Comparison of ENCODE assay signal across 18 cellular contexts in the genomic region with DNA sequence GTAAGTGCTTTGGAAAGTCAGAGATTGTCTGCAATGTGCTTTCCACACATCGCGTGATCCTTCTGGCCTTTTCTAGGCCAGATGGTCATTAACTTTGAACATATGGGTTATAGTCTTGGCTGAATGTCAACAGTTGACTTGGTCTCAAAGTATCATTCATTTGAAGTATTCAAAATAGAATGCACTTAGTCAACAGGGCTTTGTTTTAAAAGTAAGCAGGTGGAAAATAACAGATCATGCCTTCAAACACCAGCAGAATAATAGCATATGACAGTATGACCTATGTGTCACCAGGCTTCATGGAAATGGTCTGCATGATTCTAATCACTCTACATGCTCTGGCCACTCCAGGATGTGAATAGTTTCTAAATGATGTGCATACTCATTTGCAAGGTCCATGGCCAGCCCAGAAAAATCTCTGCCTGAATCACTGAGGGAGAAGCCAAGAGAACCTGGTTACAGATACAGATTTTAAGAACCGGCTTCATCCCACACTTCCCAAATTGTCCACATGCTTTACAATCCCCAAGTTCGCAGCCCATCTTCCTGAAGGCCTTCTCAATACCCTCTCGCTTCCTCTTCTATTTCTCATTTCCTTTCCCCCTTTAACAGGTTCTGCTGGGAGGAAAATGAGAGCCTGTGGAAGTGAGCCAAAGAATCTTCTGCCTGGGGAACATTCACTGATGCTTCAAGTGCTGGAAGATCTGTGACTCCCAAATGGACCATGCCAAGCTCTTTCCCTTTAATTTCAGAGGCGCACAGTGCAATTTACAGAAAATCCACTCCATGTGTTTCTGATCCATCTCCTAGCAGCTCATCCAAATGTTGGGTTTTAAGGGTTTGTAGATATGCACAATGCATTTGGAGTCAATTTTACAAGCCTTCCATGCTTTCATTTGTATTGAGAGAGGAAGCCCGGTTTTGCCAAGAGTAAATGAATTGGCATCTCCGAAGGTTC.
DNase-seq lines count a peak whose midpoint lies in the region; ATAC-seq and TF ChIP-seq lines count a peak whose summit lies in the region.
"Had no signal": no experiment of that assay in that cellular context is flagged by ENCODE, and none has a peak within 500 bp of the region (broad histone marks: within the 10 kb centered on the region; RNA-seq: fewer than 3 reads in every experiment).

No MANE protein-coding gene starts in this region.

- peak overlapping the region; percentile 62 for H3K27ac Mint-ChIP-seq in HFFc6
- H3K27ac Mint-ChIP-seq in stimulated activated effector memory CD8-positive, alpha-beta T cell treated with anti-CD3 and anti-CD28 coated beads, Interleukin-12 subunit alpha, Interleukin-12 subunit beta, amount 100 ng/mL, for 72 hours, result no peak overlapping the region

- no peaks in the 10 kb centered on the region for H3K9me3 Mint-ChIP-seq in HFFc6
- H3K9me3 Mint-ChIP-seq in stimulated activated effector memory CD8-positive, alpha-beta T cell treated with anti-CD3 and anti-CD28 coated beads, Interleukin-12 subunit alpha, Interleukin-12 subunit beta, amount 100 ng/mL, for 72 hours, result peaks cover 4% of the 10 kb centered on the region

- peaks cover 55% of the 10 kb centered on the region for H3K4me1 Mint-ChIP-seq in HFFc6 (ENCODE audit: low read depth)
- H3K4me1 Mint-ChIP-seq in stimulated activated effector memory CD8-positive, alpha-beta T cell treated with anti-CD3 and anti-CD28 coated beads, Interleukin-12 subunit alpha, Interleukin-12 subunit beta, amount 100 ng/mL, for 72 hours, result no peaks in the 10 kb centered on the region

- no peak for TF ChIP-seq CTCF in HFFc6 (IDR thresholded peaks at IDR 0.05)

- H3K27me3 Mint-ChIP-seq in HFFc6 (ENCODE audit: insufficient read depth), result peaks cover 8% of the 10 kb centered on the region

- peak; percentile 40 for ATAC-seq in stimulated activated effector memory CD8-positive, alpha-beta T cell treated with anti-CD3 and anti-CD28 coated beads, Interleukin-12 subunit alpha, Interleukin-12 subunit beta, amount 100 ng/mL, for 72 hours
- ATAC-seq in GM18870 (IDR thresholded peaks at IDR 0.05; ENCODE audit: unreplicated experiment), result no peak
- ATAC-seq in GM18907 (IDR thresholded peaks at IDR 0.05; ENCODE audit: unreplicated experiment), result no peak
- ATAC-seq: activated CD4-positive, CD25-positive, alpha-beta regulatory T cell treated with anti-CD3 and anti-CD28 coated beads, Interleukin-2, amount 50 U/mL, for 24 hours; HCT116; left ventricle myocardium superior had no signal

- peak overlapping the region; percentile 9 for H3K4me3 Mint-ChIP-seq in HFFc6
- H3K4me3 Mint-ChIP-seq in stimulated activated effector memory CD8-positive, alpha-beta T cell treated with anti-CD3 and anti-CD28 coated beads, Interleukin-12 subunit alpha, Interleukin-12 subunit beta, amount 100 ng/mL, for 72 hours, result no peak overlapping the region

- DNase-seq in DMS 273 treated with DMSO at 0.1 percent for 48 hours (lab: John Stamatoyannopoulos, UW) (peak; percentile 58), HFFc6 (peak; percentile 89), cerebellar cortex (ENCODE audit: low spot score) (peak; percentile 75)
- DNase-seq in stimulated activated effector memory CD8-positive, alpha-beta T cell treated with anti-CD3 and anti-CD28 coated beads, Interleukin-12 subunit alpha, Interleukin-12 subunit beta, amount 100 ng/mL, for 72 hours (ENCODE audit: low spot score in 2 of 2), result peak in 1 of 2 donors; percentile 43
- no peak for DNase-seq in activated naive CD4-positive, alpha-beta T cell treated with anti-CD3 and anti-CD28 coated beads, Interleukin-2, amount 50 U/mL, for 16 hours
- DNase-seq: BE2C; Calu3; erythroblast; GF-D8; left ventricle myocardium superior; MM.1S; NCI-H187 treated with DMSO at 0.1 percent for 48 hours; SK-N-SH; stimulated activated CD8-positive, alpha-beta memory T cell treated with anti-CD3 and anti-CD28 coated beads, Interleukin-4, amount 100 ng/mL, for 48 hours had no signal

- H3K36me3 Mint-ChIP-seq in HFFc6 (ENCODE audit: low read depth), result no peaks in the 10 kb centered on the region
- H3K36me3 Mint-ChIP-seq in stimulated activated effector memory CD8-positive, alpha-beta T cell treated with anti-CD3 and anti-CD28 coated beads, Interleukin-12 subunit alpha, Interleukin-12 subunit beta, amount 100 ng/mL, for 72 hours, result no peaks in the 10 kb centered on the region
